8 cellular contexts compared by ENCODE assay signal in genomic region chr6:138007014-138007472, GRCh38.
DNase-seq lines count a peak whose midpoint lies in the region; ATAC-seq, FAIRE-seq and TF ChIP-seq lines count a peak whose summit lies in the region.

No MANE protein-coding gene starts in this region.

- H3K9ac ChIP-seq in keratinocyte (ENCODE audit: control insufficient read depth, extremely low read depth, insufficient read depth, low read length), result peak overlapping the region; percentile 14

- dilution Hi-C loops in keratinocyte (cut with MboI; ENCODE audit: extremely low pct_ligation_motif_present, low sequenced_read_pairs), result no loop called here

- peak overlapping the region; percentile 20 for H3K4me2 ChIP-seq in keratinocyte (ENCODE audit: control insufficient read depth, extremely low read depth, insufficient read depth, low read depth, low read length)

- peak; percentile 77 for DNase-seq in activated CD4-positive, alpha-beta T cell treated with anti-CD3 and anti-CD28 coated beads, Interleukin-2, amount 10 ng/mL, durations not matched to agents 24 days and 14 days
- no peak for DNase-seq in activated CD4-positive, alpha-beta T cell treated with anti-CD3 and anti-CD28 coated beads, Interleukin-2, amount 50 U/mL, for 1 hour
- DNase-seq in NCI-H1105 (lab: John Stamatoyannopoulos, UW), result peak; percentile 16
- DNase-seq in activated naive CD4-positive, alpha-beta T cell treated with anti-CD3 and anti-CD28 coated beads, Interleukin-2, amount 50 U/mL, for 16 hours, result peak; percentile 16
- no peak for DNase-seq in keratinocyte (ENCODE audit: low read depth, low spot score)
- no peak for DNase-seq in vagina (ENCODE audit: extremely low spot score in 2 of 2)

- TF ChIP-seq POLR2A in vagina (IDR thresholded peaks at IDR 0.05) (no peak), GM18505 (IDR thresholded peaks at IDR 0.05; ENCODE audit: borderline replicate concordance, extremely low read depth, insufficient read depth, insufficient read length) (no peak)

- H3K4me1 ChIP-seq in keratinocyte (ENCODE audit: control insufficient read depth, extremely low read depth, insufficient read depth, low read length), result peaks cover 21% of the 10 kb centered on the region
- H3K4me1 ChIP-seq in vagina, result no peaks in the 10 kb centered on the region

- H3K9me1 ChIP-seq in keratinocyte (ENCODE audit: control insufficient read depth, extremely low read depth, insufficient read depth, low read length), result no peaks in the 10 kb centered on the region

- H3K27me3 ChIP-seq in keratinocyte (ENCODE audit: control insufficient read depth, extremely low read depth, insufficient read depth, low read length) (no peaks in the 10 kb centered on the region), vagina (no peaks in the 10 kb centered on the region)

- FAIRE-seq in keratinocyte (lab: Jason Lieb, UNC), result peak; percentile 34

- H2AFZ ChIP-seq in keratinocyte (ENCODE audit: control insufficient read depth, low read length), result peak overlapping the region; percentile 32

- H3K9me3 Mint-ChIP-seq in activated CD4-positive, alpha-beta T cell treated with anti-CD3 and anti-CD28 coated beads, Interleukin-2, amount 10 ng/mL, durations not matched to agents 24 days and 14 days, result no peaks in the 10 kb centered on the region

- intact Hi-C loops in activated CD4-positive, alpha-beta T cell treated with anti-CD3 and anti-CD28 coated beads, Interleukin-2, amount 10 ng/mL, durations not matched to agents 24 days and 14 days (cut with micrococcal nuclease), result loop anchor here (1.0 kb wide), 1 partner anchor 301 kb away; no protein-coding TSS in a partner anchor
- intact Hi-C loops in vagina (cut with DNase I), result no loop called here

- H3K4me3 ChIP-seq in keratinocyte (ENCODE audit: control insufficient read depth in 2 of 3, extremely low read depth in 1 of 3, insufficient read depth in 2 of 3, low read depth in 1 of 3, low read length in 3 of 3), result no peak overlapping the region
- no peak overlapping the region for H3K4me3 ChIP-seq in vagina

- H3K4me3 Mint-ChIP-seq in activated CD4-positive, alpha-beta T cell treated with anti-CD3 and anti-CD28 coated beads, Interleukin-2, amount 10 ng/mL, durations not matched to agents 24 days and 14 days, result no peak overlapping the region

- H3K36me3 ChIP-seq in keratinocyte (ENCODE audit: control insufficient read depth in 2 of 2, extremely low read depth in 1 of 2, insufficient read depth in 2 of 2, low read length in 2 of 2), result no peaks in the 10 kb centered on the region
- H3K36me3 ChIP-seq in vagina, result no peaks in the 10 kb centered on the region

- no peaks in the 10 kb centered on the region for H3K79me2 ChIP-seq in keratinocyte (ENCODE audit: control insufficient read depth, insufficient read depth, low read length)

- no peak overlapping the region for H3K27ac Mint-ChIP-seq in activated CD4-positive, alpha-beta T cell treated with anti-CD3 and anti-CD28 coated beads, Interleukin-2, amount 10 ng/mL, durations not matched to agents 24 days and 14 days

- H3K9me3 ChIP-seq in keratinocyte (ENCODE audit: control insufficient read depth, low read depth, low read length) (no peaks in the 10 kb centered on the region), vagina (no peaks in the 10 kb centered on the region)

- H3K36me3 Mint-ChIP-seq in activated CD4-positive, alpha-beta T cell treated with anti-CD3 and anti-CD28 coated beads, Interleukin-2, amount 10 ng/mL, durations not matched to agents 24 days and 14 days (ENCODE audit: low read depth), result no peaks in the 10 kb centered on the region

- H3K27me3 Mint-ChIP-seq in activated CD4-positive, alpha-beta T cell treated with anti-CD3 and anti-CD28 coated beads, Interleukin-2, amount 10 ng/mL, durations not matched to agents 24 days and 14 days, result peaks cover 3% of the 10 kb centered on the region

- TF ChIP-seq CTCF in keratinocyte (optimal IDR thresholded peaks at IDR 0.05 in 1 of 3, IDR thresholded peaks at IDR 0.05 in 1 of 3, conservative IDR thresholded peaks at IDR 0.05 in 1 of 3; ENCODE audit: extremely low read depth in 1 of 3, insufficient read depth in 2 of 3, low read length in 3 of 3), result peak; percentile 62 to 75 (median 70)
- TF ChIP-seq CTCF in vagina (IDR thresholded peaks at IDR 0.05), result peak in 2 of 3 experiments; percentile 24 to 31

- H3K27ac ChIP-seq in keratinocyte (ENCODE audit: control insufficient read depth, insufficient read depth, low read length) (peak overlapping the region; percentile 45), vagina (no peak overlapping the region)

- ATAC-seq in HG03354 (IDR thresholded peaks at IDR 0.05; ENCODE audit: poor library complexity, severe bottlenecking, unreplicated experiment) (no peak), GM18505 (IDR thresholded peaks at IDR 0.05; ENCODE audit: unreplicated experiment) (no peak)

- H3K4me1 Mint-ChIP-seq in activated CD4-positive, alpha-beta T cell treated with anti-CD3 and anti-CD28 coated beads, Interleukin-2, amount 10 ng/mL, durations not matched to agents 24 days and 14 days, result peaks cover 12% of the 10 kb centered on the region

- no peaks in the 10 kb centered on the region for H4K20me1 ChIP-seq in keratinocyte (ENCODE audit: control insufficient read depth, extremely low read depth, insufficient read depth, low read length)

Comparison
In these comparisons a context has a peak if more than half of its experiments do, and no peak if none do; other contexts are left out.
1. DNase-seq: peak in activated CD4-positive, alpha-beta T cell treated with anti-CD3 and anti-CD28 coated beads, Interleukin-2, amount 10 ng/mL, durations not matched to agents 24 days and 14 days (single experiment), NCI-H1105 (single experiment) and activated naive CD4-positive, alpha-beta T cell treated with anti-CD3 and anti-CD28 coated beads, Interleukin-2, amount 50 U/mL, for 16 hours (single experiment); none in activated CD4-positive, alpha-beta T cell treated with anti-CD3 and anti-CD28 coated beads, Interleukin-2, amount 50 U/mL, for 1 hour (single experiment), keratinocyte (single experiment) and vagina (0 of 2).